8 cellular contexts compared by ENCODE assay signal in genomic region chr11:64864473-64865285, GRCh38. TPM values are rescaled to one million over a fixed set of nuclear protein-coding genes. Genes with fewer than 3 reads are reported as not detected.
DNase-seq lines count a peak whose midpoint lies in the region; ATAC-seq and TF ChIP-seq lines count a peak whose summit lies in the region.

No MANE protein-coding gene starts in this region.

- peaks cover 0 to 7% (median 0%) of the 10 kb centered on the region in 3 donors for H3K36me3 ChIP-seq in esophagus squamous epithelium

- peaks cover 62% of the 10 kb centered on the region for H3K4me1 Mint-ChIP-seq in osteocyte (ENCODE audit: unreplicated experiment)

- peak; percentile 87 for DNase-seq in GM03348 (ENCODE audit: low spot score)
- DNase-seq in activated CD4-positive, CD25-positive, alpha-beta regulatory T cell treated with anti-CD3 and anti-CD28 coated beads, Interleukin-2, amount 50 U/mL, for 72 hours = peak; percentile 63
- no peak for DNase-seq in esophagus squamous epithelium (lab: John Stamatoyannopoulos, UW)
- DNase-seq in osteocyte (ENCODE audit: extremely low spot score, unreplicated experiment) = no peak
- DNase-seq in SW 1271 (lab: John Stamatoyannopoulos, UW) = no peak
- DNase-seq in GDM1 (lab: John Stamatoyannopoulos, UW) = no peak

- no peak for TF ChIP-seq CTCF in esophagus squamous epithelium (IDR thresholded peaks at IDR 0.05)
- TF ChIP-seq CTCF in osteocyte (IDR thresholded peaks at IDR 0.05) = no peak

- H3K27ac Mint-ChIP-seq in osteocyte (ENCODE audit: unreplicated experiment) = peak overlapping the region; percentile 88

- 9 to 27% methylated on average over 3 to 9 of the region's 18 CpGs for WGBS in esophagus squamous epithelium, 2 donors

- intact Hi-C loops in esophagus squamous epithelium (cut with DNase I) = no loop called here

- peak overlapping the region in 3 of 4 donors; percentile 2 to 35 (median 3) for H3K4me3 ChIP-seq in esophagus squamous epithelium

- H3K27me3 Mint-ChIP-seq in osteocyte (ENCODE audit: unreplicated experiment) = no peaks in the 10 kb centered on the region

- peaks cover 3% of the 10 kb centered on the region for H3K36me3 Mint-ChIP-seq in osteocyte (ENCODE audit: unreplicated experiment)

- peak overlapping the region; percentile 14 for H3K4me3 Mint-ChIP-seq in osteocyte (ENCODE audit: unreplicated experiment)

- no peaks in the 10 kb centered on the region for H3K9me3 Mint-ChIP-seq in osteocyte (ENCODE audit: unreplicated experiment)

- peak overlapping the region; percentile 78 to 93 (median 90) for H3K27ac ChIP-seq in esophagus squamous epithelium

- ATAC-seq in HG02623 (IDR thresholded peaks at IDR 0.05; ENCODE audit: unreplicated experiment) (peak; percentile 13), HG02981 (IDR thresholded peaks at IDR 0.05; ENCODE audit: unreplicated experiment) (no peak)

- no peaks in the 10 kb centered on the region for H3K9me3 ChIP-seq in esophagus squamous epithelium

- peak in 2 of 4 donors; percentile 17 to 41 for TF ChIP-seq POLR2A in esophagus squamous epithelium (IDR thresholded peaks at IDR 0.05)

- H3K27me3 ChIP-seq in esophagus squamous epithelium = no peaks in the 10 kb centered on the region

- H3K4me1 ChIP-seq in esophagus squamous epithelium = peaks cover 49 to 99% (median 78%) of the 10 kb centered on the region in 3 donors

RNA-seq across cellular contexts. Expression of gene EHD1, which starts 13.7 kb away (rescaled TPM):
- total RNA-seq in esophagus squamous epithelium (10 to 100 TPM; 29.5 to 44.0 (median 31.8) TPM), osteocyte (57.4 and 61.0 TPM in 2 replicates)

RNA-seq across cellular contexts. Expression of gene CDC42BPG, which starts 20.2 kb away (rescaled TPM):
- total RNA-seq in esophagus squamous epithelium = 10 to 100 TPM; 16.4 to 48.5 (median 25.0) TPM
- total RNA-seq in osteocyte = 0.68 and 1.7 TPM in 2 replicates

RNA-seq across cellular contexts. Expression of gene ATG2A, which starts 52.3 kb away (rescaled TPM):
- total RNA-seq in esophagus squamous epithelium (10 to 100 TPM; 14.1 to 26.1 (median 19.6) TPM), osteocyte (23.6 and 28.7 TPM in 2 replicates)

RNA-seq across cellular contexts. Expression of gene MEN1, which starts 54.3 kb away (rescaled TPM):
- 10 to 100 TPM; 14.9 to 23.3 (median 17.0) TPM for total RNA-seq in esophagus squamous epithelium
- total RNA-seq in osteocyte = 27.1 and 29.2 TPM in 2 replicates

RNA-seq across cellular contexts. Expression of gene PPP2R5B, which starts 59.8 kb away (rescaled TPM):
- total RNA-seq in esophagus squamous epithelium = 10 to 100 TPM in 1 of 4 donors, 1 to 10 TPM in 3; 7.7 to 10.5 (median 8.6) TPM
- 21.3 and 26.8 TPM in 2 replicates for total RNA-seq in osteocyte

Comparison
In these comparisons a context has a peak if more than half of its experiments do, and no peak if none do; other contexts are left out.
1. DNase-seq: peak in GM03348 (single experiment) and activated CD4-positive, CD25-positive, alpha-beta regulatory T cell treated with anti-CD3 and anti-CD28 coated beads, Interleukin-2, amount 50 U/mL, for 72 hours (single experiment); none in esophagus squamous epithelium (single experiment), osteocyte (single experiment), SW 1271 (0 of 2) and GDM1 (single experiment).